20 cellular contexts compared by ENCODE assay signal in genomic region chr13:30698023-30698422, GRCh38. TPM values are rescaled to one million over a fixed set of nuclear protein-coding genes. Genes with fewer than 3 reads are reported as not detected.
DNase-seq lines count a peak whose midpoint lies in the region; ATAC-seq and TF ChIP-seq lines count a peak whose summit lies in the region.
"Had no signal": no experiment of that assay in that cellular context is flagged by ENCODE, and none has a peak within 500 bp of the region (broad histone marks: within the 10 kb centered on the region; RNA-seq: fewer than 3 reads in every experiment).

No MANE protein-coding gene starts in this region.

- no CpG with 5 or more reads among the region's 7 CpGs for WGBS in mesendoderm (ENCODE audit: extremely low coverage, insufficient coverage, low lambda C conversion rate)
- 32% methylated on average over 7 of the region's 7 CpGs for WGBS in right cardiac atrium

- H3K27me3 ChIP-seq in tibial artery (no peaks in the 10 kb centered on the region), mesendoderm (ENCODE audit: insufficient read depth, low read length, poor library complexity) (no peaks in the 10 kb centered on the region), right cardiac atrium (ENCODE audit: control insufficient read depth, insufficient read depth) (no peaks in the 10 kb centered on the region)
- H3K27me3 ChIP-seq: colonic mucosa, tibial nerve had no signal

- H2BK15ac ChIP-seq in mesendoderm (replicated peaks; ENCODE audit: low read depth): no peak overlapping the region

- no peak overlapping the region for H3K4ac ChIP-seq in mesendoderm (ENCODE audit: low read depth, low read length)

- ATAC-seq in activated T-cell treated with anti-CD3 and anti-CD28 coated beads, Interleukin-2, amount 50 U/mL, for 72 hours (replicated peaks in 1 of 2): no peak
- ATAC-seq in right cardiac atrium: no peak
- ATAC-seq: Panc1 had no signal

- H3K4me3 ChIP-seq in tibial artery: peak overlapping the region; percentile 15 to 33
- H3K4me3 ChIP-seq in mesendoderm (ENCODE audit: low read length): no peak overlapping the region
- H3K4me3 ChIP-seq in right cardiac atrium (ENCODE audit: low read length): no peak overlapping the region
- H3K4me3 ChIP-seq: colonic mucosa had no signal

- H4K5ac ChIP-seq in mesendoderm (ENCODE audit: low read length): no peak overlapping the region

- peak; percentile 81 for DNase-seq in LHCN-M2 (ENCODE audit: low read depth)
- DNase-seq in brain pericyte (ENCODE audit: low read depth, low spot score): peak; percentile 68
- DNase-seq in iris pigment epithelial cell (ENCODE audit: low read depth): peak; percentile 79
- peak in 1 of 2 donors; percentile 51 for DNase-seq in tibial artery
- no peak for DNase-seq in mesendoderm
- DNase-seq in NCI-H2171 (lab: John Stamatoyannopoulos, UW): no peak
- no peak for DNase-seq in activated T-cell treated with anti-CD3 and anti-CD28 coated beads, Interleukin-2, amount 50 U/mL, for 72 hours
- no peak for DNase-seq in right cardiac atrium
- DNase-seq: activated CD4-positive, alpha-beta T cell treated with anti-CD3 and anti-CD28 coated beads, Interleukin-2, amount 50 U/mL, for 4 hours; activated naive CD8-positive, alpha-beta T cell treated with anti-CD3 and anti-CD28 coated beads, Interleukin-2, amount 10 ng/mL, durations not matched to agents 7 days and 5 days; DMS79; hippocampal formation; kidney glomerular epithelial cell; NCI-H1105 treated with DMSO at 0.1 percent for 48 hours; NCI-H774; nucleus accumbens had no signal

- TF ChIP-seq CTCF in tibial artery (IDR thresholded peaks at IDR 0.05): no peak

- H3K79me2 ChIP-seq in mesendoderm (ENCODE audit: control insufficient read depth, insufficient read depth, low read length): no peaks in the 10 kb centered on the region

- H3K9me3 Mint-ChIP-seq in activated T-cell treated with anti-CD3 and anti-CD28 coated beads, Interleukin-2, amount 50 U/mL, for 72 hours: no peaks in the 10 kb centered on the region
- H3K9me3 Mint-ChIP-seq: activated naive CD8-positive, alpha-beta T cell treated with anti-CD3 and anti-CD28 coated beads, Interleukin-2, amount 10 ng/mL, durations not matched to agents 7 days and 5 days had no signal

- H2BK5ac ChIP-seq in mesendoderm (ENCODE audit: low read length): no peak overlapping the region

- H3K4me1 ChIP-seq in tibial artery: peaks cover 0 to 32% (median 16%) of the 10 kb centered on the region in 4 donors
- no peaks in the 10 kb centered on the region for H3K4me1 ChIP-seq in mesendoderm (ENCODE audit: control insufficient read depth, low read depth, low read length)
- peaks cover 4% of the 10 kb centered on the region for H3K4me1 ChIP-seq in right cardiac atrium (ENCODE audit: control insufficient read depth, insufficient read depth, low read length)
- H3K4me1 ChIP-seq: colonic mucosa had no signal

- H3K27me3 Mint-ChIP-seq in activated T-cell treated with anti-CD3 and anti-CD28 coated beads, Interleukin-2, amount 50 U/mL, for 72 hours (ENCODE audit: low read depth): peaks cover 62% of the 10 kb centered on the region

- no peak overlapping the region for H4K8ac ChIP-seq in mesendoderm (ENCODE audit: low read depth, low read length)

- no peak overlapping the region for H2AK5ac ChIP-seq in mesendoderm (ENCODE audit: low read length)

- intact Hi-C loops in tibial artery (cut with DNase I; ENCODE audit: low total_unique reads) (no loop called here), right cardiac atrium (cut with DNase I) (no loop called here)

- no peak overlapping the region for H3K4me2 ChIP-seq in mesendoderm (ENCODE audit: low read length)

- H3K9me3 ChIP-seq in tibial artery: no peaks in the 10 kb centered on the region
- H3K9me3 ChIP-seq in right cardiac atrium (ENCODE audit: control insufficient read depth, low read length): no peaks in the 10 kb centered on the region
- H3K9me3 ChIP-seq: colonic mucosa, tibial nerve had no signal

- H3K4me3 Mint-ChIP-seq in activated T-cell treated with anti-CD3 and anti-CD28 coated beads, Interleukin-2, amount 50 U/mL, for 72 hours: no peak overlapping the region
- H3K4me3 Mint-ChIP-seq: activated naive CD8-positive, alpha-beta T cell treated with anti-CD3 and anti-CD28 coated beads, Interleukin-2, amount 10 ng/mL, durations not matched to agents 7 days and 5 days had no signal

- H3K36me3 Mint-ChIP-seq in activated T-cell treated with anti-CD3 and anti-CD28 coated beads, Interleukin-2, amount 50 U/mL, for 72 hours (ENCODE audit: insufficient read depth in 2 of 2): no peaks in the 10 kb centered on the region
- H3K36me3 Mint-ChIP-seq: activated naive CD8-positive, alpha-beta T cell treated with anti-CD3 and anti-CD28 coated beads, Interleukin-2, amount 10 ng/mL, durations not matched to agents 7 days and 5 days had no signal

- peaks cover 16% of the 10 kb centered on the region for H3K4me1 Mint-ChIP-seq in activated T-cell treated with anti-CD3 and anti-CD28 coated beads, Interleukin-2, amount 50 U/mL, for 72 hours (ENCODE audit: low read depth)

- H3K27ac ChIP-seq in tibial artery: peak overlapping the region; percentile 29 to 42
- no peak overlapping the region for H3K27ac ChIP-seq in mesendoderm (ENCODE audit: low read depth, low read length)
- no peak overlapping the region for H3K27ac ChIP-seq in right cardiac atrium (ENCODE audit: low read length)
- H3K27ac ChIP-seq: colonic mucosa, epithelial cell of prostate had no signal

- no peak overlapping the region for H3K23ac ChIP-seq in mesendoderm (ENCODE audit: low read length)

- H3K79me1 ChIP-seq in mesendoderm (ENCODE audit: low read length): no peaks in the 10 kb centered on the region

- no peak overlapping the region for H2BK120ac ChIP-seq in mesendoderm (ENCODE audit: low read depth, low read length)

- no peak overlapping the region for H3K56ac ChIP-seq in mesendoderm (ENCODE audit: low read length)

- H3K36me3 ChIP-seq in tibial artery: no peaks in the 10 kb centered on the region
- no peaks in the 10 kb centered on the region for H3K36me3 ChIP-seq in mesendoderm (ENCODE audit: control insufficient read depth, insufficient read depth, low read length)
- H3K36me3 ChIP-seq: colonic mucosa, tibial nerve had no signal

- no peak overlapping the region for H3K27ac Mint-ChIP-seq in activated T-cell treated with anti-CD3 and anti-CD28 coated beads, Interleukin-2, amount 50 U/mL, for 72 hours
- H3K27ac Mint-ChIP-seq: activated naive CD8-positive, alpha-beta T cell treated with anti-CD3 and anti-CD28 coated beads, Interleukin-2, amount 10 ng/mL, durations not matched to agents 7 days and 5 days had no signal

- H3K18ac ChIP-seq in mesendoderm (ENCODE audit: low read length): no peak overlapping the region

- H3K9ac ChIP-seq in mesendoderm (ENCODE audit: low read length): no peak overlapping the region

RNA-seq across cellular contexts. Expression of gene ALOX5AP, which starts 37.3 kb away (rescaled TPM):
- total RNA-seq in LHCN-M2 (2014; rRNA removed) (1.2 and 1.6 TPM in 2 replicates), right cardiac atrium (10 to 100 TPM in 1 of 4 donors, 1 to 10 TPM in 3; 3.3 to 12.4 (median 8.2) TPM)
- 0.96 TPM for polyA plus RNA-seq in LHCN-M2 (2012)
- polyA plus RNA-seq in mesendoderm (2013, experiment 1 of 2): not detected
- not detected for polyA plus RNA-seq in mesendoderm (2013, experiment 2 of 2)
- total RNA-seq in activated T-cell treated with anti-CD3 and anti-CD28 coated beads, Interleukin-2, amount 50 U/mL, for 72 hours: 10 to 100 TPM; 56.3 to 72.3 TPM
- polyA plus RNA-seq in right cardiac atrium: 1.9 TPM

Comparison
In these comparisons a context has a peak if more than half of its experiments do, and no peak if none do; other contexts are left out.
1. DNase-seq: peak in LHCN-M2 (single experiment), brain pericyte (single experiment) and iris pigment epithelial cell (single experiment); none in mesendoderm (single experiment), NCI-H2171 (single experiment), activated T-cell treated with anti-CD3 and anti-CD28 coated beads, Interleukin-2, amount 50 U/mL, for 72 hours (0 of 2) and right cardiac atrium (0 of 3).
2. H3K27ac ChIP-seq: peak in tibial artery (2 of 2); none in mesendoderm (single experiment) and right cardiac atrium (single experiment).
3. H3K4me3 ChIP-seq: peak in tibial artery (2 of 2); none in mesendoderm (single experiment) and right cardiac atrium (single experiment).
4. RNA of gene ALOX5AP, which starts 37.3 kb away (total RNA-seq): 56.3 to 72.3 TPM in activated T-cell treated with anti-CD3 and anti-CD28 coated beads, Interleukin-2, amount 50 U/mL, for 72 hours; 3.3 to 12.4 TPM in right cardiac atrium and 1.2 to 1.6 TPM in LHCN-M2; every median in the first group is over 4 times any median in the second.